ENCODE assay signal across 3 cellular contexts in genomic region chrX:32618154-32618553, GRCh38.
"Had no signal": no experiment of that assay in that cellular context is flagged by ENCODE, and none has a peak within 500 bp of the region (broad histone marks: within the 10 kb centered on the region; RNA-seq: fewer than 3 reads in every experiment).

No MANE protein-coding gene starts in this region.

- DNase-seq: GDM1, GF-D8 had no signal

- H3K4me3 ChIP-seq: GM12878 had no signal
